In the genomic region with DNA sequence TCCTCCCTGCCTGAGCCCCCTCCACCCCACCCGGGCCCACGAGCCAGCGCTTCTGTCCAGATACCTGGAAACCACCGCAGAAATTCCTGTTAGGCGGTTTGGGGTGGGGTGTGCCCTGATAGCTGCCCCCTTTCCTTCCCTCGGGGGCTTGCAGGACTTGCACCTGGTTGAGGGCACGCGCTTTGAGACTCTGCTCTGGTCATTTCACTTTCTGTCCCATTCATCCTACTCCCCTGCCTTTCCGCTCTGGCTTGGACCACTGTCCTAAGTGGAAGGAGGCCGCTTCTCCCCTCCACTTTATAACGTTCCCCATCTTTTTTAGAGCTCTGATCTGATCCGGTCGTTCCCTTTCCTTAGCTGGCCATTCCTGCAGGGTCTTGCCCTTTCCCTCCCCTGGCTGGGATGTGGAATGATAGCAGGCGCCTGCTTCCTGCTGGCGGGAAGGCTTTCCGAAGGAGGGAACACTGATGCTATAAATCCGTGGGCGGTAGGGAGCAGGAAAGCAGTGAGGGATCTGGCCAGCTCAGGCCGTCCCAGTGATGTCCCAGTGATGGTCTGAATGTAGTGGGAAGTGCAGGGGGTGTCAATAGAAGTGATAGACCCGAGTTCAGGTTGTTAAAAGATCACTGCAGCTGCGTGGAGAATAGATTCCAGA, we compare ENCODE assay signal across 8 cellular contexts. TPM values are rescaled to one million over a fixed set of nuclear protein-coding genes. Genes with fewer than 3 reads are reported as not detected.
DNase-seq lines count a peak whose midpoint lies in the region; ATAC-seq, FAIRE-seq and TF ChIP-seq lines count a peak whose summit lies in the region.

No MANE protein-coding gene starts in this region.

- H3K4me1 ChIP-seq in K562 (replicated peaks in 1 of 2; ENCODE audit: control insufficient read depth in 2 of 2, insufficient read depth in 2 of 2, low read length in 2 of 2) = peaks cover 23 to 48% of the 10 kb centered on the region in 2 experiments; a peak in 4 of 5 replicates

- BruUV-seq in K562 (replicated peaks; lab: Mats Ljungman, UMichigan) = no TSS peak

- TF ChIP-seq POLR2A in K562 (conservative IDR thresholded peaks at IDR 0.05) = no peak

- H3K36me3 ChIP-seq in K562 (ENCODE audit: control insufficient read depth, insufficient read depth, low read length) = peaks cover 67% of the 10 kb centered on the region

- TF ChIP-seq CTCF in AG04449 (IDR thresholded peaks at IDR 0.05; ENCODE audit: insufficient read depth, low read length, missing control alignments) (no peak), HFF-Myc (IDR thresholded peaks at IDR 0.05; ENCODE audit: low read depth, low read length, missing control alignments) (no peak), K562 (IDR thresholded peaks at IDR 0.05 in 2 of 3, conservative IDR thresholded peaks at IDR 0.05 in 1 of 3; ENCODE audit: insufficient read depth in 2 of 3, low read depth in 1 of 3, low read length in 3 of 3) (no peak)

- H3K4me3 ChIP-seq in AG04449 (ENCODE audit: low read depth, low read length) = peak overlapping the region; percentile 62
- peak overlapping the region; percentile 66 for H3K4me3 ChIP-seq in HFF-Myc (replicated peaks; ENCODE audit: low read depth, low read length)
- peak overlapping the region; percentile 86 for H3K4me3 ChIP-seq in K562

- DNase-seq in AG04449 (ENCODE audit: low read depth, low spot score) (no peak), HFF-Myc (ENCODE audit: extremely low read depth, low read depth) (no peak), K562 (ENCODE audit: extremely low read depth in 1 of 4, low spot score in 3 of 4) (peak in 3 of 4 experiments; percentile 16 to 48 (median 45)), mesenteric fat pad (ENCODE audit: low spot score) (peak; percentile 68), frontal cortex (ENCODE audit: low spot score in 2 of 2) (no peak), kidney tubule cell (ENCODE audit: low spot score) (no peak), putamen (ENCODE audit: low spot score) (no peak)

- H3K79me2 ChIP-seq in K562 (ENCODE audit: control insufficient read depth, insufficient read depth, low read length) = peaks cover 83% of the 10 kb centered on the region

- POLR2A ChIA-PET in AG04449 (lab: Yijun Ruan, JAX) = interaction anchor here (2.3 kb wide), 1 partner anchor 8 kb away, joined by 7 read pairs; no protein-coding TSS in a partner anchor
- POLR2A ChIA-PET in K562 (lab: Yijun Ruan, JAX) = interaction anchor here (0.5 kb wide), 1 partner anchor 146 kb away, joined by 3 read pairs; no protein-coding TSS in a partner anchor

- no peak for ATAC-seq in K562
- no peak for ATAC-seq in GM19397 (IDR thresholded peaks at IDR 0.05; ENCODE audit: unreplicated experiment)

- CTCF ChIA-PET in AG04449 (lab: Yijun Ruan, JAX) (interaction anchor here (0.8 to 1.6 kb wide), 3 partner anchors 47 to 395 kb away, joined by 3 to 5 read pairs (median 3); no protein-coding TSS in a partner anchor), K562 (lab: Yijun Ruan, JAX; ENCODE audit: low intra/inter-chr PET ratio) (no interaction called here)

- H4K20me1 ChIP-seq in K562 (replicated peaks; ENCODE audit: control insufficient read depth, insufficient read depth, low read length) = 0 out of 2 replicates have a peak, but pooled peaks cover 4% of the 10 kb centered on the region

- in situ Hi-C loops in K562 (cut with MboI) = no loop called here

- no peaks in the 10 kb centered on the region for H3K9me1 ChIP-seq in K562 (ENCODE audit: control insufficient read depth, insufficient read depth, low read length)

- H3K27ac ChIP-seq in K562 (ENCODE audit: extremely low read depth, low read depth, low read length) = peak overlapping the region; percentile 44; the same call in 2 of the 3 replicates

- peaks cover 20% of the 10 kb centered on the region for H3K9me3 ChIP-seq in K562 (replicated peaks; ENCODE audit: control insufficient read depth, insufficient read depth, low read depth, low read length)

- FAIRE-seq in K562 (lab: Jason Lieb, UNC) (no peak), frontal cortex (lab: Jason Lieb, UNC) (no peak)

- H3K9ac ChIP-seq in K562 (ENCODE audit: insufficient read depth in 1 of 2, low read depth in 2 of 2, low read length in 2 of 2) = peak overlapping the region; percentile 53 to 91

- intact Hi-C loops in K562 (cut with micrococcal nuclease) = loop anchor here (5.0 kb wide), 1 partner anchor 144 kb away; no protein-coding TSS in a partner anchor

- H3K4me2 ChIP-seq in K562 (ENCODE audit: insufficient read depth, low read length) = peak overlapping the region; percentile 85

- H2AFZ ChIP-seq in K562 (ENCODE audit: low read depth, low read length) = 0 out of 2 replicates have a peak overlapping the region, but pooled peaks have one; percentile 4

- WGBS in K562 (ENCODE audit: insufficient coverage, low coverage, missing lambda C conversion rate) = 17% methylated on average over 18 of the region's 21 CpGs

- no peaks in the 10 kb centered on the region for H3K27me3 ChIP-seq in K562 (ENCODE audit: control insufficient read depth in 2 of 2, insufficient read depth in 2 of 2, low read length in 2 of 2)

- no peak for TF ChIP-seq EP300 in K562 (IDR thresholded peaks at IDR 0.05; ENCODE audit: low read length)

- TF ChIP-seq RAD21 in K562 (CRISPR knock-in tag; conservative IDR thresholded peaks at IDR 0.05 in 1 of 2, IDR thresholded peaks at IDR 0.05 in 1 of 2) = no peak

TF ChIP-seq in K562, 482 proteins besides CTCF, POLR2A, EP300 and RAD21:
- TF ChIP-seq GABPB1 (CRISPR knock-in tag; IDR thresholded peaks at IDR 0.05) (no peak), EGR1 (conservative IDR thresholded peaks at IDR 0.05) (peak; percentile 66; the same call in 1 of the 2 replicates), STAG1 (CRISPR knock-in tag; IDR thresholded peaks at IDR 0.05; ENCODE audit: borderline replicate concordance) (0 out of 2 replicates have a peak, but pooled peaks have one; percentile 16)
- TF ChIP-seq, protein P1, sequence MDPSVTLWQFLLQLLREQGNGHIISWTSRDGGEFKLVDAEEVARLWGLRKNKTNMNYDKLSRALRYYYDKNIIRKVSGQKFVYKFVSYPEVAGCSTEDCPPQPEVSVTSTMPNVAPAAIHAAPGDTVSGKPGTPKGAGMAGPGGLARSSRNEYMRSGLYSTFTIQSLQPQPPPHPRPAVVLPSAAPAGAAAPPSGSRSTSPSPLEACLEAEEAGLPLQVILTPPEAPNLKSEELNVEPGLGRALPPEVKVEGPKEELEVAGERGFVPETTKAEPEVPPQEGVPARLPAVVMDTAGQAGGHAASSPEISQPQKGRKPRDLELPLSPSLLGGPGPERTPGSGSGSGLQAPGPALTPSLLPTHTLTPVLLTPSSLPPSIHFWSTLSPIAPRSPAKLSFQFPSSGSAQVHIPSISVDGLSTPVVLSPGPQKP (CRISPR knock-in tag; IDR thresholded peaks at IDR 0.05) = no peak

RNA-seq across cellular contexts. Expression of a gene that starts 0.9 kb away (rescaled TPM):
- total RNA-seq in K562 (2011; cell fraction: chromatin; rRNA removed; ENCODE audit: low replicate concordance) = 17.8 and 33.7 TPM in 2 replicates
- 20.3 and 21.8 TPM in 2 replicates for total RNA-seq in K562 (2011; cell fraction: nucleolus; rRNA removed)
- total RNA-seq in K562 (2011; cell fraction: nucleoplasm; rRNA removed) = 13.3 and 14.8 TPM in 2 replicates
- total RNA-seq in K562 (2014; rRNA removed) (28.8 and 37.6 TPM in 2 replicates), K562 (2014; rRNA removed; fragmentation: Illumina TruSeq; extraction: Trizol) (7.7 and 10.5 TPM in 2 replicates), K562 (2015; rRNA removed; fragmentation: Illumina TruSeq; extraction: Trizol) (11.8 and 12.7 TPM in 2 replicates), K562 (2021) (30.5 and 32.0 TPM in 2 replicates), mesenteric fat pad (11.7 TPM), frontal cortex (80.7 TPM)
- polyA plus RNA-seq in K562 (2011; rRNA removed) (8.2 and 15.3 TPM in 2 replicates), K562 (2014; fragmentation: Illumina TruSeq; extraction: Trizol) (9.2 and 20.4 TPM in 2 replicates), K562 (2014; fragmentation: Nextera tagmentation; extraction: Ambion mirVana) (1 to 10 TPM in 1 of 2 experiments, under 1 TPM in 1; 0.99 to 1.2 TPM), K562 (2014; rRNA removed) (18.4 and 19.4 TPM in 2 replicates)
- 7.5 and 20.4 TPM in 2 replicates for polyA plus RNA-seq in K562 (2011; cell fraction: cytosol; rRNA removed)
- 8.1 and 20.7 TPM in 2 replicates for polyA plus RNA-seq in K562 (2011; cell fraction: nucleus; rRNA removed)
- polyA plus RNA-seq in K562 (2012) = 13.9 and 25.5 TPM in 2 replicates
- polyA minus RNA-seq in K562 (2011; rRNA and poly(A)+ RNA removed) = 21.0 and 32.5 TPM in 2 replicates
- 11.3 and 17.8 TPM in 2 replicates for polyA minus RNA-seq in K562 (2011; cell fraction: cytosol; rRNA and poly(A)+ RNA removed)
- polyA minus RNA-seq in K562 (2011; cell fraction: nucleus; rRNA and poly(A)+ RNA removed) = 8.5 and 9.8 TPM in 2 replicates

RNA-seq across cellular contexts. Expression of a gene that starts 1.4 kb away (rescaled TPM):
- 43.7 and 77.7 TPM in 2 replicates for total RNA-seq in K562 (2011; cell fraction: chromatin; rRNA removed; ENCODE audit: low replicate concordance)
- total RNA-seq in K562 (2011; cell fraction: nucleolus; rRNA removed) = 48.7 and 57.2 TPM in 2 replicates
- total RNA-seq in K562 (2011; cell fraction: nucleoplasm; rRNA removed) = 27.9 and 34.8 TPM in 2 replicates
- total RNA-seq in K562 (2014; rRNA removed) (35.3 and 61.8 TPM in 2 replicates), K562 (2014; rRNA removed; fragmentation: Illumina TruSeq; extraction: Trizol) (14.2 and 16.4 TPM in 2 replicates), K562 (2015; rRNA removed; fragmentation: Illumina TruSeq; extraction: Trizol) (19.1 and 20.8 TPM in 2 replicates), K562 (2021) (69.7 and 69.9 TPM in 2 replicates), mesenteric fat pad (20.4 TPM), frontal cortex (6.5 TPM)
- polyA plus RNA-seq in K562 (2011; rRNA removed) (12.3 and 33.1 TPM in 2 replicates), K562 (2014; fragmentation: Illumina TruSeq; extraction: Trizol) (20.3 and 41.8 TPM in 2 replicates), K562 (2014; fragmentation: Nextera tagmentation; extraction: Ambion mirVana) (1 to 10 TPM; 3.1 to 5.1 TPM), K562 (2014; rRNA removed) (31.9 and 34.0 TPM in 2 replicates)
- polyA plus RNA-seq in K562 (2011; cell fraction: cytosol; rRNA removed) = 24.9 and 63.1 TPM in 2 replicates
- 29.7 and 48.2 TPM in 2 replicates for polyA plus RNA-seq in K562 (2011; cell fraction: nucleus; rRNA removed)
- polyA plus RNA-seq in K562 (2012) = 35.7 and 58.0 TPM in 2 replicates
- 16.2 and 19.7 TPM in 2 replicates for polyA minus RNA-seq in K562 (2011; rRNA and poly(A)+ RNA removed)
- polyA minus RNA-seq in K562 (2011; cell fraction: cytosol; rRNA and poly(A)+ RNA removed) = 41.6 and 44.6 TPM in 2 replicates
- polyA minus RNA-seq in K562 (2011; cell fraction: nucleus; rRNA and poly(A)+ RNA removed) = 20.3 and 25.7 TPM in 2 replicates

Comparison
In these comparisons a context has a peak if more than half of its experiments do, and no peak if none do; other contexts are left out.
1. DNase-seq: peak in K562 (3 of 4) and mesenteric fat pad (single experiment); none in AG04449 (single experiment), HFF-Myc (single experiment), frontal cortex (0 of 2), kidney tubule cell (single experiment) and putamen (single experiment).
2. Peak in every context shown above with its lines, with median percentiles within 50 percentile points of each other: H3K4me3 ChIP-seq.